Comparison of ENCODE assay signal across 18 cellular contexts in genomic region chr6:167202613-167203012, GRCh38. TPM values are rescaled to one million over a fixed set of nuclear protein-coding genes. Genes with fewer than 3 reads are reported as not detected.
"Had no signal": no experiment of that assay in that cellular context is flagged by ENCODE, and none has a peak within 500 bp of the region (broad histone marks: within the 10 kb centered on the region; RNA-seq: fewer than 3 reads in every experiment).

No MANE protein-coding gene starts in this region.

RNA-seq across cellular contexts. Expression of gene GPR31, which starts 44.8 kb away (rescaled TPM):
- total RNA-seq: naive thymus-derived CD4-positive, alpha-beta T cell; occipital lobe; osteoblast; progenitor cell of endocrine pancreas; psoas muscle; right atrium auricular region; sciatic nerve; subcutaneous adipose tissue; temporal lobe; thoracic aorta; thyroid gland; tibial nerve; upper lobe of left lung; ureter; uterus had no signal
- polyA plus RNA-seq: naive thymus-derived CD4-positive, alpha-beta T cell; neural cell; ovary; psoas muscle; stomach had no signal
